In genomic region chr1:8293141-8293540, GRCh38 we compare ENCODE assay signal across 17 cellular contexts.
"Had no signal": no experiment of that assay in that cellular context is flagged by ENCODE, and none has a peak within 500 bp of the region (broad histone marks: within the 10 kb centered on the region; RNA-seq: fewer than 3 reads in every experiment).

No MANE protein-coding gene starts in this region.

- H3K4me3 ChIP-seq: cardiac muscle cell had no signal

- H3K27ac ChIP-seq: cardiac muscle cell, neutrophil had no signal

- H3K36me3 ChIP-seq: cardiac muscle cell, neutrophil had no signal

- DNase-seq: activated CD4-positive, alpha-beta T cell treated with anti-CD3 and anti-CD28 coated beads for 4 hours; activated CD8-positive, alpha-beta memory T cell treated with anti-CD3 and anti-CD28 coated beads, Interleukin-2, amount 50 U/mL, for 4 hours; activated CD8-positive, alpha-beta T cell treated with anti-CD3 and anti-CD28 coated beads for 36 hours; activated effector memory CD4-positive, alpha-beta T cell treated with anti-CD3 and anti-CD28 coated beads, Interleukin-2, amount 50 U/mL, for 16 hours; activated T-cell treated with anti-CD3 and anti-CD28 coated beads, Interleukin-2, amount 50 U/mL, for 48 hours; foreskin melanocyte; head of caudate nucleus; naive thymus-derived CD8-positive, alpha-beta T cell; stimulated activated CD4-positive, alpha-beta T cell treated with anti-CD3 and anti-CD28 coated beads, Interleukin-15, amount 100 ng/mL, for 24 hours; stimulated activated CD4-positive, alpha-beta T cell treated with anti-CD3 and anti-CD28 coated beads, Interleukin-4, amount 100 ng/mL, for 1 hour; stimulated activated naive CD4-positive, alpha-beta T cell; substantia nigra; T-helper 2 cell had no signal

- H3K36me3 Mint-ChIP-seq: activated naive CD4-positive, alpha-beta T cell treated with anti-CD3 and anti-CD28 coated beads, Interleukin-2, amount 50 U/mL, for 72 hours; naive thymus-derived CD8-positive, alpha-beta T cell; WTC11 had no signal

- H3K27ac Mint-ChIP-seq: activated CD8-positive, alpha-beta T cell treated with anti-CD3 and anti-CD28 coated beads for 36 hours; activated naive CD4-positive, alpha-beta T cell treated with anti-CD3 and anti-CD28 coated beads, Interleukin-2, amount 50 U/mL, for 72 hours; naive thymus-derived CD8-positive, alpha-beta T cell; WTC11 had no signal

- H3K9me3 ChIP-seq: neutrophil had no signal

- H3K9me3 Mint-ChIP-seq: activated CD8-positive, alpha-beta T cell treated with anti-CD3 and anti-CD28 coated beads for 36 hours; activated naive CD4-positive, alpha-beta T cell treated with anti-CD3 and anti-CD28 coated beads, Interleukin-2, amount 50 U/mL, for 72 hours; naive thymus-derived CD8-positive, alpha-beta T cell had no signal

- ATAC-seq: activated CD8-positive, alpha-beta T cell treated with anti-CD3 and anti-CD28 coated beads for 36 hours; activated naive CD4-positive, alpha-beta T cell treated with anti-CD3 and anti-CD28 coated beads, Interleukin-2, amount 50 U/mL, for 72 hours; naive thymus-derived CD8-positive, alpha-beta T cell; WTC11 had no signal

- H3K27me3 ChIP-seq: cardiac muscle cell, neutrophil had no signal

- H3K4me3 Mint-ChIP-seq: activated CD8-positive, alpha-beta T cell treated with anti-CD3 and anti-CD28 coated beads for 36 hours; naive thymus-derived CD8-positive, alpha-beta T cell; WTC11 had no signal

- H3K4me1 Mint-ChIP-seq: naive thymus-derived CD8-positive, alpha-beta T cell; WTC11 had no signal
